ENCODE assay signal across 8 cellular contexts in genomic region chr1:153774780-153775431, GRCh38. TPM values are rescaled to one million over a fixed set of nuclear protein-coding genes. Genes with fewer than 3 reads are reported as not detected.
DNase-seq lines count a peak whose midpoint lies in the region; ATAC-seq and TF ChIP-seq lines count a peak whose summit lies in the region.

TSS of gene SLC27A3 (plus strand) at chr1:153775407. CDS start at chr1:153775498, 91 bp downstream.

- DNase-seq in DMS79 (lab: John Stamatoyannopoulos, UW) (peak; percentile 49), GM23338 (ENCODE audit: low spot score) (peak; percentile 64), NCI-H2081 (lab: John Stamatoyannopoulos, UW) (peak; percentile 84 to 87), adipocyte (ENCODE audit: low read depth) (peak; percentile 71), cardiac muscle cell (ENCODE audit: low read depth in 1 of 2, low spot score in 1 of 2) (peak; percentile 54 to 81), osteocyte (ENCODE audit: extremely low spot score, unreplicated experiment) (no peak), cortex of kidney (lab: John Stamatoyannopoulos, UW) (no peak), KBM-7 (no peak)

- ATAC-seq in GM23338, result peak; percentile 57

- H3K9me3 ChIP-seq in adipocyte (ENCODE audit: control insufficient read depth, low read length) (no peaks in the 10 kb centered on the region), cardiac muscle cell (ENCODE audit: low read depth) (no peaks in the 10 kb centered on the region)

- peak within 1 kb of the TSS; percentile 94 for H3K4me2 ChIP-seq in GM23338

- H2AFZ ChIP-seq in GM23338, result peak within 1 kb of the TSS; percentile 83

- H3K9me3 Mint-ChIP-seq in GM23338 (no peaks in the 10 kb centered on the region), osteocyte (ENCODE audit: unreplicated experiment) (no peaks in the 10 kb centered on the region)

- 0 out of 2 replicates have a peak, but pooled peaks cover 7% of the 10 kb centered on the region for H3K79me2 ChIP-seq in GM23338 (replicated peaks; ENCODE audit: insufficient read depth)

- H3K27me3 ChIP-seq in GM23338 (ENCODE audit: insufficient read depth) (no peaks in the 10 kb centered on the region), adipocyte (replicated peaks; ENCODE audit: control insufficient read depth, insufficient read depth, low read length) (no peaks in the 10 kb centered on the region), cardiac muscle cell (no peaks in the 10 kb centered on the region)

- in situ Hi-C loops in KBM-7 (cut with MboI; ENCODE audit: low pct_unique_long_range_greater_than_20kb, low sequenced_read_pairs), result loop anchor here (10.0 kb wide), 1 partner anchor 270 kb away; no protein-coding TSS in a partner anchor

- H3K4me3 Mint-ChIP-seq in GM23338 (peak within 1 kb of the TSS; percentile 86), osteocyte (ENCODE audit: unreplicated experiment) (peak within 1 kb of the TSS; percentile 74)

- no peaks in the 10 kb centered on the region for H3K36me3 ChIP-seq in GM23338 (ENCODE audit: insufficient read depth)
- peaks cover 46% of the 10 kb centered on the region for H3K36me3 ChIP-seq in adipocyte (ENCODE audit: control insufficient read depth, insufficient read depth, low read length, severe bottlenecking)
- peaks cover 17% of the 10 kb centered on the region for H3K36me3 ChIP-seq in cardiac muscle cell

- no peaks in the 10 kb centered on the region; the same call in 1 of the 2 replicates for H4K20me1 ChIP-seq in GM23338 (replicated peaks; ENCODE audit: insufficient read depth)

- H3K4me3 ChIP-seq in GM23338 (peak within 1 kb of the TSS; percentile 95), adipocyte (ENCODE audit: low read length) (peak within 1 kb of the TSS; percentile 94), cardiac muscle cell (peak within 1 kb of the TSS; percentile 71)

- H3K27ac Mint-ChIP-seq in GM23338, result peak within 1 kb of the TSS; percentile 70
- peak within 1 kb of the TSS; percentile 48 for H3K27ac Mint-ChIP-seq in osteocyte (ENCODE audit: unreplicated experiment)

- H3K9me2 ChIP-seq in GM23338 (ENCODE audit: insufficient read depth), result no peaks in the 10 kb centered on the region

- H3K4me1 Mint-ChIP-seq in GM23338 (peaks cover 54% of the 10 kb centered on the region), osteocyte (ENCODE audit: unreplicated experiment) (peaks cover 23% of the 10 kb centered on the region)

- TF ChIP-seq CTCF in GM23338 (conservative IDR thresholded peaks at IDR 0.05; ENCODE audit: low read depth in 2 of 2) (no peak), cardiac muscle cell (IDR thresholded peaks at IDR 0.05; ENCODE audit: low read depth, low read length) (no peak), osteocyte (IDR thresholded peaks at IDR 0.05) (no peak)

- H3K27ac ChIP-seq in GM23338 (ENCODE audit: low read depth), result peak within 1 kb of the TSS; percentile 91
- H3K27ac ChIP-seq in cardiac muscle cell, result peak within 1 kb of the TSS; percentile 61

- peaks cover 18% of the 10 kb centered on the region for H3K27me3 Mint-ChIP-seq in GM23338 (ENCODE audit: insufficient read depth, low read depth, poor library complexity)
- no peaks in the 10 kb centered on the region for H3K27me3 Mint-ChIP-seq in osteocyte (ENCODE audit: unreplicated experiment)

- H3K4me1 ChIP-seq in GM23338 (ENCODE audit: insufficient read depth) (peaks cover 27% of the 10 kb centered on the region), adipocyte (ENCODE audit: control insufficient read depth, insufficient read depth, low read length) (peaks cover 72% of the 10 kb centered on the region), cardiac muscle cell (ENCODE audit: low read depth) (peaks cover 3% of the 10 kb centered on the region)

- H3K9ac ChIP-seq in adipocyte (ENCODE audit: low read length), result peak within 1 kb of the TSS; percentile 99

- H3K36me3 Mint-ChIP-seq in GM23338 (ENCODE audit: low read depth), result peaks cover 59% of the 10 kb centered on the region
- peaks cover 6% of the 10 kb centered on the region for H3K36me3 Mint-ChIP-seq in osteocyte (ENCODE audit: unreplicated experiment)

- peaks cover 19% of the 10 kb centered on the region for H3F3A ChIP-seq in GM23338 (replicated peaks; ENCODE audit: low read depth)

TF ChIP-seq in GM23338, 12 proteins besides CTCF, POLR2A, EP300 and RAD21:
- TF ChIP-seq ZNF331 (CRISPR knock-in tag; IDR thresholded peaks at IDR 0.05; ENCODE audit: low read depth) (no peak), JUNB (IDR thresholded peaks at IDR 0.05; ENCODE audit: unreplicated experiment) (peak; percentile 33), POLR2AphosphoS5 (IDR thresholded peaks at IDR 0.05; ENCODE audit: low read depth) (peak; percentile 70)

RNA-seq across cellular contexts. Expression of gene SLC27A3, which starts in this region (rescaled TPM):
- 18.8 and 24.2 TPM in 2 replicates for total RNA-seq in GM23338 (2014; rRNA removed; shearing (Covaris generic))
- 26.3 and 27.1 TPM in 2 replicates for polyA plus RNA-seq in GM23338 (2016; fragmentation: Nextera tagmentation; extraction: Ambion mirVana)
- total RNA-seq in cardiac muscle cell, result 20.7 and 27.7 TPM in 2 replicates
- 30.6 and 46.7 TPM in 2 replicates for polyA plus RNA-seq in cardiac muscle cell
- total RNA-seq in osteocyte, result 9.9 and 11.9 TPM in 2 replicates

Comparison
In these comparisons a context has a peak if more than half of its experiments do, and no peak if none do; other contexts are left out.
1. DNase-seq: peak in DMS79 (single experiment), GM23338 (single experiment), NCI-H2081 (2 of 2), adipocyte (single experiment) and cardiac muscle cell (2 of 2); none in osteocyte (single experiment), cortex of kidney (single experiment) and KBM-7 (single experiment).
2. Peak in every context shown above with its lines, with median percentiles within 50 percentile points of each other: H3K4me3 ChIP-seq.